Comparison of ENCODE assay signal across 8 cellular contexts in the genomic region with DNA sequence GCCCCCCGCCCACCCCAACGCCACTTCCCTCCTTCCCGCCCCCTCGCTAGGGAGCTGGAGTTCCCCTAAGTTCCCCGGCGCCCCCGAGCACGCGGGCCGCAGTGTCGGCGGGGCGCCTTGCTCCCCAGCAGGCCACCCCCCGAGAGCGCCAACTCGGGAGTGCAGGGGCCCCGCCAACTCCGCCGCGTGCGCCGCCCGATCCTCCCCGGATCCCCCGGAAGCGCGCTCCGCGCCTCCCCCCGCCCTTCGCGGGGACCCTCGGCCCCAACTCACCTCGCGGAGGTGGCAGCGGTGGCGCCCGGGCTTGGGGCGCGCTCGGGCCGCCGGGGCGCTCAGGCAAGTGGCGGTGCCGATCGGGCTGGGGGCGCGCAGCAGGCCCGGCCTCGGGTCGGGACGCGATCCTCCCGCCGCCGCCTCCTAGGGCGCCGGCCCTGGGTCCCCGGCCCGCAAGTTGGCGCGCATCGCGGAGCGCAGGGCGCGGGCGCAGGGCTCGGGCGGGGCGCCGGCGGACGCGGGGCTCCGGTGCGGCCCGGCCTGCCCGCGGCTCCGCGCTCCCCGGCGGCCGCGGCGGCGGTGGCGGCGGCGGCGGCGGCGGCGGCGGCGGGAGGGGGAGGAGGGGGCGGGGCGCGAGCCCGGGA. TPM values are rescaled to one million over a fixed set of nuclear protein-coding genes. Genes with fewer than 3 reads are reported as not detected.
DNase-seq lines count a peak whose midpoint lies in the region; ATAC-seq and TF ChIP-seq lines count a peak whose summit lies in the region.

A gene (minus strand): TSS at position 578 of the 638 bp plus-strand sequence. CDS start 72,361 bp downstream, outside the sequence.

- DNase-seq in A673 (ENCODE audit: low spot score) (peak; percentile 58), T-helper 9 cell (peak; percentile 38), MCF 10A (ENCODE audit: unreplicated experiment) (peak; percentile 12), kidney tubule cell (ENCODE audit: low spot score) (peak; percentile 25), AML-193 (lab: John Stamatoyannopoulos, UW) (no peak)
- DNase-seq in stimulated activated CD4-positive, alpha-beta T cell treated with anti-CD3 and anti-CD28 coated beads, Interleukin-2, amount 100 ng/mL, for 48 hours = peak; percentile 18 to 44

- no peaks in the 10 kb centered on the region for H3K9me3 Mint-ChIP-seq in MCF 10A (ENCODE audit: unreplicated experiment)

- peak within 1 kb of the TSS; percentile 92 for H3K4me3 ChIP-seq in A673 (ENCODE audit: low read depth, low read length, poor library complexity, severe bottlenecking)

- no peaks in the 10 kb centered on the region for H3K36me3 ChIP-seq in A673 (ENCODE audit: insufficient read depth, low read length, poor library complexity, severe bottlenecking)

- H3K9me3 ChIP-seq in A673 (ENCODE audit: low read depth, low read length, poor library complexity, severe bottlenecking) = no peaks in the 10 kb centered on the region

- no peaks in the 10 kb centered on the region for H3K27me3 ChIP-seq in A673 (replicated peaks; ENCODE audit: insufficient read depth, low read depth, low read length, poor library complexity)

- no peaks in the 10 kb centered on the region for H3K27me3 Mint-ChIP-seq in MCF 10A (ENCODE audit: insufficient read depth, unreplicated experiment)

- BruUV-seq in A673 (replicated peaks; lab: Mats Ljungman, UMichigan) (no TSS peak), MCF 10A (replicated peaks; lab: Mats Ljungman, UMichigan) (no TSS peak)

- peaks cover 6% of the 10 kb centered on the region for H3K4me1 Mint-ChIP-seq in MCF 10A (ENCODE audit: insufficient read depth, unreplicated experiment)

- peak within 1 kb of the TSS; percentile 97 for H3K27ac ChIP-seq in A673 (ENCODE audit: low read depth, low read length, poor library complexity, severe bottlenecking)

- CTCF ChIA-PET in A673 (lab: Charles Lee) (interaction anchor here (0.5 to 0.6 kb wide), 3 partner anchors 10 to 198 kb away, joined by 4 to 5 read pairs (median 4); no protein-coding TSS in a partner anchor), MCF 10A (lab: Yijun Ruan, JAX) (interaction anchor here (0.7 to 2.0 kb wide), 2 partner anchors 159 to 199 kb away, joined by 3 to 16 read pairs; no protein-coding TSS in a partner anchor)

- peak within 1 kb of the TSS; percentile 87 for H3K4me3 Mint-ChIP-seq in MCF 10A (ENCODE audit: unreplicated experiment)

- H3K27ac Mint-ChIP-seq in MCF 10A (ENCODE audit: low read depth, unreplicated experiment) = peak within 1 kb of the TSS; percentile 61

- H3K36me3 Mint-ChIP-seq in MCF 10A (ENCODE audit: insufficient read depth, unreplicated experiment) = no peaks in the 10 kb centered on the region

- no peak for TF ChIP-seq CTCF in A673 (conservative IDR thresholded peaks at IDR 0.05; ENCODE audit: low read depth, low read length)
- TF ChIP-seq CTCF in MCF 10A (IDR thresholded peaks at IDR 0.05; ENCODE audit: unreplicated experiment) = no peak

- POLR2A ChIA-PET in A673 (lab: Charles Lee; ENCODE audit: low non-redundant PET) = no interaction called here
- POLR2A ChIA-PET in MCF 10A (lab: Yijun Ruan, JAX) = interaction anchor here (0.6 to 5.8 kb wide), 8 partner anchors 10 to 118 kb away, joined by 3 to 44 read pairs (median 4); no protein-coding TSS in a partner anchor

- ATAC-seq in GM19043 (IDR thresholded peaks at IDR 0.05; ENCODE audit: low read depth, unreplicated experiment) (peak; percentile 10), HG03342 (IDR thresholded peaks at IDR 0.05; ENCODE audit: unreplicated experiment) (peak; percentile 30)

- H3K4me1 ChIP-seq in A673 (ENCODE audit: insufficient read depth, low read length, poor library complexity, severe bottlenecking) = peaks cover 45% of the 10 kb centered on the region

- intact Hi-C loops in A673 (cut with micrococcal nuclease; ENCODE audit: unreplicated experiment) (loop anchor here (2.0 to 5.0 kb wide), 5 partner anchors 40 to 190 kb away; no protein-coding TSS in a partner anchor), MCF 10A (cut with micrococcal nuclease) (loop anchor here (1.0 to 5.0 kb wide), 2 partner anchors 145 to 180 kb away; no protein-coding TSS in a partner anchor)

RNA-seq across cellular contexts. Expression of the gene that starts here (rescaled TPM):
- total RNA-seq in A673 (2021) (227 and 276 TPM in 2 replicates), MCF 10A (2022) (145 and 177 TPM in 2 replicates)

Comparison
In these comparisons a context has a peak if more than half of its experiments do, and no peak if none do; other contexts are left out.
1. DNase-seq: peak in A673 (single experiment), T-helper 9 cell (single experiment), MCF 10A (single experiment), kidney tubule cell (single experiment) and stimulated activated CD4-positive, alpha-beta T cell treated with anti-CD3 and anti-CD28 coated beads, Interleukin-2, amount 100 ng/mL, for 48 hours (2 of 2); none in AML-193 (0 of 2).